ENCODE assay signal across 29 cellular contexts in genomic region chr20:16286601-16287000, GRCh38.
"Had no signal": no experiment of that assay in that cellular context is flagged by ENCODE, and none has a peak within 500 bp of the region (broad histone marks: within the 10 kb centered on the region; RNA-seq: fewer than 3 reads in every experiment).

No MANE protein-coding gene starts in this region.

- H3K4me3 ChIP-seq: ascending aorta, cardiac muscle cell had no signal

- H3K36me3 ChIP-seq: cardiac muscle cell, WERI-Rb-1 had no signal

- H3K27me3 ChIP-seq: ascending aorta, cardiac muscle cell had no signal

- H3K9me3 ChIP-seq: ascending aorta had no signal

- H3K4me1 ChIP-seq: ascending aorta had no signal

- H3K27ac ChIP-seq: ascending aorta, cardiac muscle cell, WERI-Rb-1 had no signal

- DNase-seq: activated CD4-positive, alpha-beta memory T cell treated with anti-CD3 and anti-CD28 coated beads, Interleukin-2, amount 10 ng/mL, durations not matched to agents 7 days and 5 days; activated CD4-positive, alpha-beta T cell treated with anti-CD3 and anti-CD28 coated beads for 1 hour; activated CD4-positive, alpha-beta T cell treated with anti-CD3 and anti-CD28 coated beads for 36 hours; activated CD4-positive, alpha-beta T cell treated with anti-CD3 and anti-CD28 coated beads for 48 hours; activated CD4-positive, alpha-beta T cell treated with anti-CD3 and anti-CD28 coated beads, Interleukin-2, amount 10 ng/mL, durations not matched to agents 7 days and 5 days; activated CD4-positive, alpha-beta T cell treated with anti-CD3 and anti-CD28 coated beads, Interleukin-2, amount 50 U/mL, for 48 hours; activated CD4-positive, CD25-positive, alpha-beta regulatory T cell; activated CD8-positive, alpha-beta memory T cell treated with anti-CD3 and anti-CD28 coated beads for 24 hours; activated CD8-positive, alpha-beta memory T cell treated with anti-CD3 and anti-CD28 coated beads, Interleukin-2, amount 10 ng/mL, durations not matched to agents 7 days and 5 days; activated CD8-positive, alpha-beta memory T cell treated with anti-CD3 and anti-CD28 coated beads, Interleukin-2, amount 50 U/mL, for 48 hours; activated CD8-positive, alpha-beta T cell treated with anti-CD3 and anti-CD28 coated beads, Interleukin-2, amount 10 ng/mL, durations not matched to agents 7 days and 5 days; activated effector memory CD4-positive, alpha-beta T cell treated with Interleukin-2 at 50 U/mL for 16 hours; activated gamma-delta T cell; activated naive CD4-positive, alpha-beta T cell treated with anti-CD3 and anti-CD28 coated beads, Interleukin-2, amount 10 ng/mL, durations not matched to agents 7 days and 5 days; activated naive CD4-positive, alpha-beta T cell treated with Interleukin-2 at 50 U/mL for 16 hours; activated naive CD8-positive, alpha-beta T cell treated with anti-CD3 and anti-CD28 coated beads, Interleukin-2, amount 10 ng/mL, durations not matched to agents 7 days and 5 days; activated naive CD8-positive, alpha-beta T cell treated with anti-CD3 and anti-CD28 coated beads, Interleukin-2, amount 50 U/mL, for 24 hours; activated T-cell treated with anti-CD3 and anti-CD28 coated beads, Interleukin-2, amount 50 U/mL, for 24 hours; activated T-cell treated with anti-CD3 and anti-CD28 coated beads, Interleukin-2, amount 50 U/mL, for 48 hours; amygdala; anterior cingulate cortex; caudate nucleus; cerebellar nuclear complex; T-helper 1 cell; T-helper 2 cell; T-helper 9 cell; WERI-Rb-1 had no signal
